In the genomic region with DNA sequence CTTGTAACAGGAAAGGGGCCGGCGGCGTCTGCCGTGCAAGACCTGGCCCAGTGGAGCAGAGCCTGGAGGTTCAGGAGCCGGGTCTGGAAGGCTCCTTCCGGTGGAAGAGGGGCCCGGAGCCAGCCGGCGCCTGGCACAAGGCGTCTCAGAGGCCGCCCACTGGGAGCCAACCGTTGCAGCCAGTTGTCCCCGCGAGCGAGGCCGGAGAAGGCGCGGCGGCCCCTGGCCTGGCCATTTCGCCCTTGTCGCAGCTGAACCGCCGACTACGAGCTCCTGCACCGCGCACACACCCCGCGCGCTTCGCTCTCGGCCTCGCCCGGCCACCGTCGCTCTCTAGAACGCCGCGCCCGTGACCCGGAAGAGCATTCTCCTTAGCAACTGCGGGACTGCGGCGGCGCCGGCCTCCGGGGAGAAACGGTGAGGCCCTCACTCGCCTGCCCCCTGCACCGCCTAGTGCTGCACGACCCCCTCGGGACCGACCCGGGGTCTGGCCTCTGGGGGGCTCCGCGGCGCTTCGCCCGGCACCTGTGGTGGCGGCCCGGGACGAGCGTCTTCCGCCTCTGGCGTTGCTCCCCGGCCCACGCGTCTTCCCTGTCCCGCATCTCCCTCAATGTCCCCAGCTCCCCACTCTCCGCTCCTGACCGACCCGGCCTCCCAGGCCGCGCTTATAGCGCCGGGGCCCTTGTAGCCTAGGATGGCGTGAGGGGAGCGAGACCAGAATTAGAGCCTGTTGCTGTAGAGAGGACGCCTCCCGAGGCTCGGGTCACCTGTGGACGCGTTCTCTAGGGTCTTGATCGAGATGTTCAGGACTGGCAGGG, we compare ENCODE assay signal across 8 cellular contexts. TPM values are rescaled to one million over a fixed set of nuclear protein-coding genes. Genes with fewer than 3 reads are reported as not detected.
DNase-seq lines count a peak whose midpoint lies in the region; ATAC-seq, FAIRE-seq and TF ChIP-seq lines count a peak whose summit lies in the region.

A gene with protein sequence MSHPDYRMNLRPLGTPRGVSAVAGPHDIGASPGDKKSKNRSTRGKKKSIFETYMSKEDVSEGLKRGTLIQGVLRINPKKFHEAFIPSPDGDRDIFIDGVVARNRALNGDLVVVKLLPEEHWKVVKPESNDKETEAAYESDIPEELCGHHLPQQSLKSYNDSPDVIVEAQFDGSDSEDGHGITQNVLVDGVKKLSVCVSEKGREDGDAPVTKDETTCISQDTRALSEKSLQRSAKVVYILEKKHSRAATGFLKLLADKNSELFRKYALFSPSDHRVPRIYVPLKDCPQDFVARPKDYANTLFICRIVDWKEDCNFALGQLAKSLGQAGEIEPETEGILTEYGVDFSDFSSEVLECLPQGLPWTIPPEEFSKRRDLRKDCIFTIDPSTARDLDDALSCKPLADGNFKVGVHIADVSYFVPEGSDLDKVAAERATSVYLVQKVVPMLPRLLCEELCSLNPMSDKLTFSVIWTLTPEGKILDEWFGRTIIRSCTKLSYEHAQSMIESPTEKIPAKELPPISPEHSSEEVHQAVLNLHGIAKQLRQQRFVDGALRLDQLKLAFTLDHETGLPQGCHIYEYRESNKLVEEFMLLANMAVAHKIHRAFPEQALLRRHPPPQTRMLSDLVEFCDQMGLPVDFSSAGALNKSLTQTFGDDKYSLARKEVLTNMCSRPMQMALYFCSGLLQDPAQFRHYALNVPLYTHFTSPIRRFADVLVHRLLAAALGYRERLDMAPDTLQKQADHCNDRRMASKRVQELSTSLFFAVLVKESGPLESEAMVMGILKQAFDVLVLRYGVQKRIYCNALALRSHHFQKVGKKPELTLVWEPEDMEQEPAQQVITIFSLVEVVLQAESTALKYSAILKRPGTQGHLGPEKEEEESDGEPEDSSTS (plus strand): TSS at position 365 of the 818 bp plus-strand sequence. CDS start 53,215 bp downstream, outside the sequence.

- peaks cover 3% of the 10 kb centered on the region; the same call in 1 of the 2 replicates for H3K9me3 ChIP-seq in NT2/D1 (ENCODE audit: insufficient read depth, low read length)

- H3K27me3 ChIP-seq in NT2/D1 (ENCODE audit: insufficient read depth, insufficient read length) = no peaks in the 10 kb centered on the region

- no peaks in the 10 kb centered on the region for H3K36me3 ChIP-seq in NT2/D1 (ENCODE audit: insufficient read depth, insufficient read length, low read length)

- TF ChIP-seq CTCF in endothelial cell (IDR thresholded peaks at IDR 0.05; ENCODE audit: unreplicated experiment) (no peak), mesothelial cell of epicardium (IDR thresholded peaks at IDR 0.05; ENCODE audit: unreplicated experiment) (no peak)

- peak within 1 kb of the TSS; percentile 96 for H3K27ac Mint-ChIP-seq in endothelial cell (ENCODE audit: unreplicated experiment)
- peak within 1 kb of the TSS; percentile 97 for H3K27ac Mint-ChIP-seq in mesothelial cell of epicardium

- H3K27me3 Mint-ChIP-seq in endothelial cell (ENCODE audit: unreplicated experiment) (peaks cover 6% of the 10 kb centered on the region), mesothelial cell of epicardium (ENCODE audit: low read depth) (peaks cover 9% of the 10 kb centered on the region)

- H3K4me3 ChIP-seq in NT2/D1 (ENCODE audit: insufficient read length, low read depth) = peak within 1 kb of the TSS; percentile 91

- H3K36me3 Mint-ChIP-seq in endothelial cell (ENCODE audit: low read depth, unreplicated experiment) (peaks cover 5% of the 10 kb centered on the region), mesothelial cell of epicardium (peaks cover 3% of the 10 kb centered on the region)

- peak within 1 kb of the TSS; percentile 96 for H3K9ac ChIP-seq in NT2/D1 (ENCODE audit: insufficient read length, low read depth)

- DNase-seq in COR-L47 (lab: John Stamatoyannopoulos, UW) (peak; percentile 61), HTR-8/SVneo (ENCODE audit: insufficient read length, low spot score) (peak; percentile 85), NT2/D1 (ENCODE audit: low read depth, low spot score) (peak; percentile 82), endothelial cell (ENCODE audit: low spot score) (peak; percentile 81), mesothelial cell of epicardium (ENCODE audit: low spot score in 2 of 2, unreplicated experiment in 2 of 2) (peak; percentile 52 to 76)
- DNase-seq in activated CD8-positive, alpha-beta memory T cell treated with anti-CD3 and anti-CD28 coated beads, Interleukin-2, amount 50 U/mL, for 24 hours (ENCODE audit: extremely low read depth) = peak; percentile 31
- peak; percentile 66 to 76 for DNase-seq in stimulated activated CD8-positive, alpha-beta memory T cell treated with anti-CD3 and anti-CD28 coated beads, Interleukin-15, amount 100 ng/mL, for 48 hours (ENCODE audit: low read depth in 2 of 2)

- H3K4me1 Mint-ChIP-seq in endothelial cell (ENCODE audit: unreplicated experiment) (peaks cover 25% of the 10 kb centered on the region), mesothelial cell of epicardium (peaks cover 18% of the 10 kb centered on the region)

- FAIRE-seq in HTR-8/SVneo (lab: Jason Lieb, UNC) = no peak

- H3K4me3 Mint-ChIP-seq in endothelial cell (ENCODE audit: unreplicated experiment) (peak within 1 kb of the TSS; percentile 95), mesothelial cell of epicardium (peak within 1 kb of the TSS; percentile 95)

- peak; percentile 88 for ATAC-seq in GM21367 (IDR thresholded peaks at IDR 0.05; ENCODE audit: unreplicated experiment)

- H3K9me3 Mint-ChIP-seq in endothelial cell (ENCODE audit: unreplicated experiment) = no peaks in the 10 kb centered on the region
- peaks cover 5% of the 10 kb centered on the region for H3K9me3 Mint-ChIP-seq in mesothelial cell of epicardium

- no peaks in the 10 kb centered on the region for H3K4me1 ChIP-seq in NT2/D1 (ENCODE audit: insufficient read depth, insufficient read length)

RNA-seq across cellular contexts. Expression of the gene that starts here (rescaled TPM):
- total RNA-seq in endothelial cell (ENCODE audit: unreplicated experiment) = 42.1 TPM
- total RNA-seq in mesothelial cell of epicardium = 69.9 to 74.4 TPM (median 71.9 TPM) in 3 replicates

Comparison
In these comparisons a context has a peak if more than half of its experiments do, and no peak if none do; other contexts are left out.
1. Peak in every context shown above with its lines: DNase-seq, ATAC-seq and H3K4me3 ChIP-seq.
2. DNase-seq: peak in every context shown above with its lines; median percentile 85 in HTR-8/SVneo; 82 in NT2/D1; 81 in endothelial cell; 71 in stimulated activated CD8-positive, alpha-beta memory T cell treated with anti-CD3 and anti-CD28 coated beads, Interleukin-15, amount 100 ng/mL, for 48 hours; 64 in mesothelial cell of epicardium; 61 in COR-L47; 31 in activated CD8-positive, alpha-beta memory T cell treated with anti-CD3 and anti-CD28 coated beads, Interleukin-2, amount 50 U/mL, for 24 hours.